20 cellular contexts compared by ENCODE assay signal in the genomic region with DNA sequence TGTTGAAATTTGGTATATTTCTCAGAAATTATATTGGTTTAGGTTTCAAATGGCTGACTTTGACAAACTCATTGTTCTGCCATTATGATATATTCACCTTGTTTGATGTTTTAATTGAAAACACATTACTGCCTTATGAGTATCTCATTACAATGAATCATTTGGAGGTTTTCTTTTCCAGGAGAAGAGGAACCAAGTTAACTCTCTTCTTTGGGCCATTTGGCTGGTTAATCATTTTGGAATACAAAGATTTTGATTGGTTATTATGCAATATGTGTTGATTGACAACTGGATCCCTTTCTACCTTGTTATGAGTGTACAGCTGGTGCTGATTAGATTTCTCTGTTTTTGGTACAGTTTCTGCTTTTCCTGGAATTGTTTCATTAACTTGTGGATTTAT. TPM values are rescaled to one million over a fixed set of nuclear protein-coding genes. Genes with fewer than 3 reads are reported as not detected.
A peak's percentile ranks its signal among the peaks of the same experiment; 100 is the strongest.
DNase-seq lines count a peak whose midpoint lies in the region; ATAC-seq and TF ChIP-seq lines count a peak whose summit lies in the region.
"Had no signal": no experiment of that assay in that cellular context is flagged by ENCODE, and none has a peak within 500 bp of the region (broad histone marks: within the 10 kb centered on the region; RNA-seq: fewer than 3 reads in every experiment).

No MANE protein-coding gene starts in this region.

- H3K27me3 ChIP-seq in mammary epithelial cell (ENCODE audit: insufficient read depth, low read length): no peaks in the 10 kb centered on the region
- H3K27me3 ChIP-seq: BLaER1 treated with 17β-estradiol and CSF1 and Interleukin-3, amounts not matched to agents 10 nM and 100 nM had no signal

- no peaks in the 10 kb centered on the region for H4K20me1 ChIP-seq in mammary epithelial cell (ENCODE audit: insufficient read depth, low read length)
- H4K20me1 ChIP-seq: BLaER1 treated with 17β-estradiol and CSF1 and Interleukin-3, amounts not matched to agents 10 nM and 100 nM had no signal

- BruUV-seq in mammary epithelial cell (replicated peaks; lab: Mats Ljungman, UMichigan) (no TSS peak), MCF 10A (replicated peaks; lab: Mats Ljungman, UMichigan) (no TSS peak)

- dilution Hi-C loops in mammary epithelial cell (cut with HindIII; ENCODE audit: low sequenced_read_pairs): no loop called here

- H3K36me3 Mint-ChIP-seq in MCF 10A (ENCODE audit: insufficient read depth, unreplicated experiment): no peaks in the 10 kb centered on the region
- no peaks in the 10 kb centered on the region for H3K36me3 Mint-ChIP-seq in T-helper 17 cell (ENCODE audit: low read depth)
- H3K36me3 Mint-ChIP-seq: CD8-positive, alpha-beta T cell had no signal

- no peak overlapping the region for H3K9ac ChIP-seq in mammary epithelial cell (ENCODE audit: insufficient read depth, low read length)
- H3K9ac ChIP-seq: BLaER1 treated with 17β-estradiol and CSF1 and Interleukin-3, amounts not matched to agents 10 nM and 100 nM had no signal

- no peak overlapping the region for H3K27ac ChIP-seq in mammary epithelial cell (ENCODE audit: insufficient read depth, low read depth, low read length)
- H3K27ac ChIP-seq: 22Rv1; A549; BLaER1 treated with 17β-estradiol and CSF1 and Interleukin-3, amounts not matched to agents 10 nM and 100 nM had no signal

- in situ Hi-C loops in mammary epithelial cell (cut with MboI; ENCODE audit: low sequenced_read_pairs in 2 of 2): loop anchor here in 1 of 2 donors (25.0 kb wide), 1 partner anchor 254 kb away; no protein-coding TSS in a partner anchor

- H2AFZ ChIP-seq in mammary epithelial cell (ENCODE audit: low read depth, low read length): no peak overlapping the region

- ATAC-seq in T-helper 17 cell: no peak
- no peak for ATAC-seq in HG03439 (IDR thresholded peaks at IDR 0.05; ENCODE audit: unreplicated experiment)
- no peak for ATAC-seq in HG02571 (IDR thresholded peaks at IDR 0.05; ENCODE audit: unreplicated experiment)
- no peak for ATAC-seq in HG02763 (IDR thresholded peaks at IDR 0.05; ENCODE audit: unreplicated experiment)
- no peak for ATAC-seq in HG03025 (IDR thresholded peaks at IDR 0.05; ENCODE audit: low FRiP score, unreplicated experiment)
- ATAC-seq: A549; CD8-positive, alpha-beta T cell; GM12878 had no signal

- H3K9me3 ChIP-seq in mammary epithelial cell (replicated peaks; ENCODE audit: insufficient read depth, low read length) (no peaks in the 10 kb centered on the region), T-helper 17 cell (ENCODE audit: control insufficient read depth, low read length, poor library complexity, severe bottlenecking) (no peaks in the 10 kb centered on the region)
- H3K9me3 ChIP-seq: A549 had no signal

- H3K36me3 ChIP-seq in mammary epithelial cell (ENCODE audit: insufficient read depth, low read length): no peaks in the 10 kb centered on the region
- H3K36me3 ChIP-seq: BLaER1 treated with 17β-estradiol and CSF1 and Interleukin-3, amounts not matched to agents 10 nM and 100 nM had no signal

- no peaks in the 10 kb centered on the region for H3K79me2 ChIP-seq in mammary epithelial cell (ENCODE audit: insufficient read depth, low read length)

- CTCF ChIA-PET in mammary epithelial cell (lab: Charles Lee; ENCODE audit: low non-redundant PET): no interaction called here
- CTCF ChIA-PET in MCF 10A (lab: Yijun Ruan, JAX): interaction anchor here (7.6 kb wide), 1 partner anchor 246 kb away, joined by 122 read pairs; no protein-coding TSS in a partner anchor

- no peaks in the 10 kb centered on the region for H3K9me3 Mint-ChIP-seq in MCF 10A (ENCODE audit: unreplicated experiment)
- H3K9me3 Mint-ChIP-seq: CD8-positive, alpha-beta T cell had no signal

- DNase-seq in mammary epithelial cell (peak; percentile 19), MCF 10A (ENCODE audit: unreplicated experiment) (no peak), T-helper 17 cell (no peak), fibroblast of mammary gland (ENCODE audit: low read depth) (peak; percentile 62)
- DNase-seq: Calu3; CD8-positive, alpha-beta T cell; DND-41; GOT3; H7; Karpas-422; KBM-7 had no signal

- H3K4me3 Mint-ChIP-seq in MCF 10A (ENCODE audit: unreplicated experiment) (no peak overlapping the region), T-helper 17 cell (no peak overlapping the region)
- H3K4me3 Mint-ChIP-seq: B cell; CD8-positive, alpha-beta T cell had no signal

- no peak for TF ChIP-seq CTCF in mammary epithelial cell (conservative IDR thresholded peaks at IDR 0.05 in 1 of 2, IDR thresholded peaks at IDR 0.05 in 1 of 2; ENCODE audit: extremely low read depth in 1 of 2, insufficient read depth in 1 of 2, low read depth in 1 of 2, low read length in 2 of 2)
- TF ChIP-seq CTCF in MCF 10A (IDR thresholded peaks at IDR 0.05; ENCODE audit: unreplicated experiment): no peak
- no peak for TF ChIP-seq CTCF in fibroblast of mammary gland (conservative IDR thresholded peaks at IDR 0.05; ENCODE audit: control insufficient read depth, insufficient read depth, low read depth, low read length)

- H3K27me3 Mint-ChIP-seq in MCF 10A (ENCODE audit: insufficient read depth, unreplicated experiment): no peaks in the 10 kb centered on the region
- no peaks in the 10 kb centered on the region for H3K27me3 Mint-ChIP-seq in T-helper 17 cell

- no peak overlapping the region for H3K4me3 ChIP-seq in mammary epithelial cell (replicated peaks in 1 of 3; ENCODE audit: insufficient read depth in 1 of 3, low read depth in 2 of 3, low read length in 3 of 3)
- no peak overlapping the region for H3K4me3 ChIP-seq in fibroblast of mammary gland (ENCODE audit: control insufficient read depth, low read depth, low read length)
- H3K4me3 ChIP-seq: A549; BLaER1 treated with 17β-estradiol and CSF1 and Interleukin-3, amounts not matched to agents 10 nM and 100 nM; GM12878 had no signal

- H3K4me1 Mint-ChIP-seq in MCF 10A (ENCODE audit: insufficient read depth, unreplicated experiment) (no peaks in the 10 kb centered on the region), T-helper 17 cell (peaks cover 5% of the 10 kb centered on the region)
- H3K4me1 Mint-ChIP-seq: B cell had no signal

- POLR2A ChIA-PET in MCF 10A (lab: Yijun Ruan, JAX): no interaction called here

- peaks cover 13% of the 10 kb centered on the region for H3K4me1 ChIP-seq in mammary epithelial cell (ENCODE audit: insufficient read depth, low read length)
- H3K4me1 ChIP-seq: A549; BLaER1 treated with 17β-estradiol and CSF1 and Interleukin-3, amounts not matched to agents 10 nM and 100 nM had no signal

- intact Hi-C loops in mammary epithelial cell (cut with micrococcal nuclease): no loop called here
- intact Hi-C loops in MCF 10A (cut with micrococcal nuclease): no loop called here

- H3K27ac Mint-ChIP-seq in MCF 10A (ENCODE audit: low read depth, unreplicated experiment) (no peak overlapping the region), T-helper 17 cell (peak overlapping the region; percentile 41)
- H3K27ac Mint-ChIP-seq: B cell; CD8-positive, alpha-beta T cell had no signal

- no peak overlapping the region for H3K4me2 ChIP-seq in mammary epithelial cell (ENCODE audit: insufficient read depth, low read depth, low read length)
- H3K4me2 ChIP-seq: A549; BLaER1 treated with 17β-estradiol and CSF1 and Interleukin-3, amounts not matched to agents 10 nM and 100 nM had no signal

RNA-seq across cellular contexts. Expression of a gene that starts 49.3 kb away (rescaled TPM):
- total RNA-seq in mammary epithelial cell (1 to 10 TPM; 1.4 to 8.0 TPM), MCF 10A (2022) (2.9 and 3.7 TPM in 2 replicates), T-helper 17 cell (100 to 1,000 TPM; 283 to 548 TPM)
- 3.7 TPM for polyA plus RNA-seq in mammary epithelial cell
- not detected for polyA minus RNA-seq in mammary epithelial cell

Comparison
In these comparisons a context has a peak if more than half of its experiments do, and no peak if none do; other contexts are left out.
1. DNase-seq: peak in mammary epithelial cell (single experiment) and fibroblast of mammary gland (single experiment); none in MCF 10A (single experiment) and T-helper 17 cell (0 of 3).
2. RNA of a gene that starts 49.3 kb away (total RNA-seq): 283 to 548 TPM in T-helper 17 cell; 1.4 to 8.0 TPM in mammary epithelial cell and 2.9 to 3.7 TPM in MCF 10A; every median in the first group is over 10 times any median in the second.